In the genomic region with DNA sequence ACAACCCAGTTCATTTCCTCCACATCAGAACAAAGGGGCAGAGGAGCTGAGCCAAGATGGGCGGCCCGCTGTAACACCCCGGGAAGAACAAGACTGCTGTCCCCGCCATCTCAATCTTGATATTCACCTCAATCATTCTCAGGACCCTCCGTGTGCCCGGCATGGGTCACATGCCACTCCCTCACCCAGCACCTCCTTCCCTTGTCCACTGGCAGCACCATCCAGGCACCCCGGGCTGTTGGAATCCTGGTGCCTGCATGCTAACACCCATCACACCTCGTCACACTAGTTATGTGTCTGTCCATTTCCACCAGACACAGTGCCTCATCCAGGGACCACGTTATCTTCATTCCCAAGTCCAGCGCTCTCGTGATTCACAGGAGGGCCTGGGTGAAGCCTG, we compare ENCODE assay signal across 25 cellular contexts. TPM values are rescaled to one million over a fixed set of nuclear protein-coding genes. Genes with fewer than 3 reads are reported as not detected.
A peak's percentile ranks its signal among the peaks of the same experiment; 100 is the strongest.
DNase-seq lines count a peak whose midpoint lies in the region; ATAC-seq, FAIRE-seq and TF ChIP-seq lines count a peak whose summit lies in the region.
"Had no signal": no experiment of that assay in that cellular context is flagged by ENCODE, and none has a peak within 500 bp of the region (broad histone marks: within the 10 kb centered on the region; RNA-seq: fewer than 3 reads in every experiment).

No MANE protein-coding gene starts in this region.

- H3K4me3 ChIP-seq in K562 (no peak overlapping the region), mesendoderm (ENCODE audit: low read length) (no peak overlapping the region), ovary (no peak overlapping the region)
- H3K4me3 ChIP-seq: BLaER1, HAP-1 had no signal

- H3K27ac ChIP-seq in K562 (ENCODE audit: extremely low read depth, low read depth, low read length) (no peak overlapping the region), mesendoderm (ENCODE audit: low read depth, low read length) (no peak overlapping the region), ovary (no peak overlapping the region)
- H3K27ac ChIP-seq: 22Rv1, BLaER1, C4-2B had no signal

- H2AFZ ChIP-seq in K562 (ENCODE audit: low read depth, low read length), result no peak overlapping the region

- peaks cover 4 to 44% of the 10 kb centered on the region in 2 experiments; a peak in 3 of 5 replicates for H3K27me3 ChIP-seq in K562 (ENCODE audit: control insufficient read depth in 2 of 2, insufficient read depth in 2 of 2, low read length in 2 of 2)
- no peaks in the 10 kb centered on the region for H3K27me3 ChIP-seq in mesendoderm (ENCODE audit: insufficient read depth, low read length, poor library complexity)
- no peaks in the 10 kb centered on the region for H3K27me3 ChIP-seq in ovary
- H3K27me3 ChIP-seq: BLaER1 had no signal

- no peaks in the 10 kb centered on the region for H3K36me3 Mint-ChIP-seq in stimulated activated memory B cell treated with anti-CD40 and anti-IgM and Interleukin-4, amounts not matched to agents 10 μg/mL and 1 μg/mL and 100 μg/mL, for 72 hours
- H3K36me3 Mint-ChIP-seq in progenitor cell of endocrine pancreas (ENCODE audit: insufficient read depth), result no peaks in the 10 kb centered on the region
- H3K36me3 Mint-ChIP-seq: CD4-positive, CD25-positive, alpha-beta regulatory T cell; CD8-positive, alpha-beta T cell had no signal

- H4K20me1 ChIP-seq in K562 (replicated peaks; ENCODE audit: control insufficient read depth, insufficient read depth, low read length), result no peaks in the 10 kb centered on the region; the same call in 1 of the 2 replicates
- H4K20me1 ChIP-seq: BLaER1 had no signal

- 0% methylated on average over 10 of the region's 11 CpGs for WGBS in K562 (ENCODE audit: insufficient coverage, low coverage, missing lambda C conversion rate)
- WGBS in mesendoderm (ENCODE audit: extremely low coverage, insufficient coverage, low lambda C conversion rate), result no CpG with 5 or more reads among the region's 11 CpGs
- WGBS in ovary, 3 donors, result 61 to 70% (median 70%) methylated on average over 11 of the region's 11 CpGs

- no peaks in the 10 kb centered on the region for H3K79me1 ChIP-seq in mesendoderm (ENCODE audit: low read length)

- H3K9me3 ChIP-seq in K562 (replicated peaks; ENCODE audit: control insufficient read depth, insufficient read depth, low read depth, low read length) (no peaks in the 10 kb centered on the region), ovary (no peaks in the 10 kb centered on the region)
- H3K9me3 ChIP-seq: BLaER1, Caco-2, HAP-1 had no signal

- no peak overlapping the region for H3K23ac ChIP-seq in mesendoderm (ENCODE audit: low read length)

- H3K4me2 ChIP-seq in K562 (ENCODE audit: insufficient read depth, low read length), result no peak overlapping the region
- no peak overlapping the region for H3K4me2 ChIP-seq in mesendoderm (ENCODE audit: low read length)
- H3K4me2 ChIP-seq: BLaER1 had no signal

- TF ChIP-seq CTCF in K562 (IDR thresholded peaks at IDR 0.05 in 2 of 3, conservative IDR thresholded peaks at IDR 0.05 in 1 of 3; ENCODE audit: insufficient read depth in 2 of 3, low read depth in 1 of 3, low read length in 3 of 3) (no peak), progenitor cell of endocrine pancreas (IDR thresholded peaks at IDR 0.05; ENCODE audit: unreplicated experiment) (no peak), ovary (IDR thresholded peaks at IDR 0.05) (no peak)

- H3K27me3 Mint-ChIP-seq in stimulated activated memory B cell treated with anti-CD40 and anti-IgM and Interleukin-4, amounts not matched to agents 10 μg/mL and 1 μg/mL and 100 μg/mL, for 72 hours, result peaks cover 43% of the 10 kb centered on the region
- H3K27me3 Mint-ChIP-seq in progenitor cell of endocrine pancreas, result peaks cover 48% of the 10 kb centered on the region

- peak overlapping the region; percentile 61 for H2BK5ac ChIP-seq in mesendoderm (ENCODE audit: low read length)

- no peak overlapping the region for H2BK120ac ChIP-seq in mesendoderm (ENCODE audit: low read depth, low read length)

- CTCF ChIA-PET in K562 (lab: Yijun Ruan, JAX; ENCODE audit: low intra/inter-chr PET ratio), result no interaction called here

- TF ChIP-seq POLR2A in K562 (conservative IDR thresholded peaks at IDR 0.05), result no peak
- no peak for TF ChIP-seq POLR2A in ovary (IDR thresholded peaks at IDR 0.05)

- no peaks in the 10 kb centered on the region for H3K79me2 ChIP-seq in K562 (ENCODE audit: control insufficient read depth, insufficient read depth, low read length)
- no peaks in the 10 kb centered on the region for H3K79me2 ChIP-seq in mesendoderm (ENCODE audit: control insufficient read depth, insufficient read depth, low read length)

- DNase-seq in K562 (ENCODE audit: extremely low read depth in 1 of 4, low spot score in 3 of 4), result no peak
- no peak for DNase-seq in mesendoderm
- DNase-seq in posterior vena cava (ENCODE audit: low spot score), result peak; percentile 71
- DNase-seq in progenitor cell of endocrine pancreas (ENCODE audit: low spot score, unreplicated experiment), result no peak
- DNase-seq in ovary, result no peak
- no peak for DNase-seq in mucosa of gallbladder (ENCODE audit: low spot score)
- DNase-seq: Caco-2; CD4-positive, CD25-positive, alpha-beta regulatory T cell; CD8-positive, alpha-beta T cell; DMS153; DND-41; GOT3; HFFc6 had no signal

- H3K4ac ChIP-seq in mesendoderm (ENCODE audit: low read depth, low read length), result no peak overlapping the region

- in situ Hi-C loops in K562 (cut with MboI), result no loop called here

- H3K4me1 Mint-ChIP-seq in stimulated activated memory B cell treated with anti-CD40 and anti-IgM and Interleukin-4, amounts not matched to agents 10 μg/mL and 1 μg/mL and 100 μg/mL, for 72 hours, result peaks cover 10% of the 10 kb centered on the region
- H3K4me1 Mint-ChIP-seq in progenitor cell of endocrine pancreas (ENCODE audit: low read depth), result no peaks in the 10 kb centered on the region
- H3K4me1 Mint-ChIP-seq: CD4-positive, CD25-positive, alpha-beta regulatory T cell had no signal

- peak overlapping the region; percentile 57 for H3K56ac ChIP-seq in mesendoderm (ENCODE audit: low read length)

- no peak overlapping the region for H4K8ac ChIP-seq in mesendoderm (ENCODE audit: low read depth, low read length)

- no peak for FAIRE-seq in K562 (lab: Jason Lieb, UNC)
- FAIRE-seq: A204.1, G401.6, GM12892, H54 had no signal

- H3K9me1 ChIP-seq in K562 (ENCODE audit: control insufficient read depth, insufficient read depth, low read length), result no peaks in the 10 kb centered on the region

- no peak overlapping the region for H3K4me3 Mint-ChIP-seq in stimulated activated memory B cell treated with anti-CD40 and anti-IgM and Interleukin-4, amounts not matched to agents 10 μg/mL and 1 μg/mL and 100 μg/mL, for 72 hours
- no peak overlapping the region for H3K4me3 Mint-ChIP-seq in progenitor cell of endocrine pancreas (ENCODE audit: low read depth)
- H3K4me3 Mint-ChIP-seq: B cell; CD4-positive, CD25-positive, alpha-beta regulatory T cell; CD8-positive, alpha-beta T cell; HFFc6 had no signal

- no peak for TF ChIP-seq RAD21 in K562 (CRISPR knock-in tag; conservative IDR thresholded peaks at IDR 0.05 in 1 of 2, IDR thresholded peaks at IDR 0.05 in 1 of 2)

- POLR2A ChIA-PET in K562 (lab: Yijun Ruan, JAX), result no interaction called here

- no peak overlapping the region for H3K27ac Mint-ChIP-seq in stimulated activated memory B cell treated with anti-CD40 and anti-IgM and Interleukin-4, amounts not matched to agents 10 μg/mL and 1 μg/mL and 100 μg/mL, for 72 hours
- no peak overlapping the region for H3K27ac Mint-ChIP-seq in progenitor cell of endocrine pancreas
- H3K27ac Mint-ChIP-seq: B cell; CD4-positive, CD25-positive, alpha-beta regulatory T cell; CD8-positive, alpha-beta T cell; HFFc6 had no signal

- no peak overlapping the region for H2BK15ac ChIP-seq in mesendoderm (replicated peaks; ENCODE audit: low read depth)

- no peak for ATAC-seq in K562
- ATAC-seq in stimulated activated memory B cell treated with anti-CD40 and anti-IgM and Interleukin-4, amounts not matched to agents 10 μg/mL and 1 μg/mL and 100 μg/mL, for 72 hours, result peak; percentile 40
- ATAC-seq in GM18511 (IDR thresholded peaks at IDR 0.05; ENCODE audit: unreplicated experiment), result no peak
- ATAC-seq: CD8-positive, alpha-beta T cell had no signal

- H3K9ac ChIP-seq in K562 (ENCODE audit: insufficient read depth in 1 of 2, low read depth in 2 of 2, low read length in 2 of 2) (no peak overlapping the region), mesendoderm (ENCODE audit: low read length) (no peak overlapping the region)
- H3K9ac ChIP-seq: BLaER1 had no signal

- no peak for TF ChIP-seq EP300 in K562 (IDR thresholded peaks at IDR 0.05; ENCODE audit: low read length)
- no peak for TF ChIP-seq EP300 in ovary (IDR thresholded peaks at IDR 0.05)

- intact Hi-C loops in K562 (cut with micrococcal nuclease) (loop anchor here (10.0 kb wide), 1 partner anchor 48 kb away; no protein-coding TSS in a partner anchor), posterior vena cava (cut with DNase I) (no loop called here), ovary (cut with DNase I) (no loop called here)

- H3K18ac ChIP-seq in mesendoderm (ENCODE audit: low read length), result no peak overlapping the region

- no TSS peak for BruUV-seq in K562 (replicated peaks; lab: Mats Ljungman, UMichigan)

- H3K36me3 ChIP-seq in K562 (ENCODE audit: control insufficient read depth, insufficient read depth, low read length) (no peaks in the 10 kb centered on the region), mesendoderm (ENCODE audit: control insufficient read depth, insufficient read depth, low read length) (no peaks in the 10 kb centered on the region), ovary (no peaks in the 10 kb centered on the region)
- H3K36me3 ChIP-seq: BLaER1, HAP-1 had no signal

- no peaks in the 10 kb centered on the region for H3K9me3 Mint-ChIP-seq in stimulated activated memory B cell treated with anti-CD40 and anti-IgM and Interleukin-4, amounts not matched to agents 10 μg/mL and 1 μg/mL and 100 μg/mL, for 72 hours
- no peaks in the 10 kb centered on the region for H3K9me3 Mint-ChIP-seq in progenitor cell of endocrine pancreas (ENCODE audit: low read depth)
- H3K9me3 Mint-ChIP-seq: CD4-positive, CD25-positive, alpha-beta regulatory T cell; CD8-positive, alpha-beta T cell; HFFc6 had no signal

- no peak overlapping the region for H4K5ac ChIP-seq in mesendoderm (ENCODE audit: low read length)

- peak overlapping the region; percentile 85 for H2AK5ac ChIP-seq in mesendoderm (ENCODE audit: low read length)

- H3K4me1 ChIP-seq in K562 (replicated peaks in 1 of 2; ENCODE audit: control insufficient read depth in 2 of 2, insufficient read depth in 2 of 2, low read length in 2 of 2), result peaks cover 3 to 11% of the 10 kb centered on the region in 2 experiments; a peak in 3 of 5 replicates
- H3K4me1 ChIP-seq in mesendoderm (ENCODE audit: control insufficient read depth, low read depth, low read length), result peaks cover 12% of the 10 kb centered on the region
- H3K4me1 ChIP-seq in ovary (ENCODE audit: insufficient read depth), result no peaks in the 10 kb centered on the region
- H3K4me1 ChIP-seq: BLaER1, Caco-2, HAP-1 had no signal

RNA-seq across cellular contexts. Expression of a gene that starts 16.7 kb away (rescaled TPM):
- total RNA-seq in K562 (2011; cell fraction: chromatin; rRNA removed; ENCODE audit: low replicate concordance), result 0.26 TPM in 1 of 2 replicates, not detected in the other
- 0.66 TPM in 1 of 2 replicates, not detected in the other for total RNA-seq in K562 (2011; cell fraction: nucleolus; rRNA removed)
- 0.46 TPM in 1 of 2 replicates, not detected in the other for total RNA-seq in K562 (2011; cell fraction: nucleoplasm; rRNA removed)
- total RNA-seq in K562 (2014; rRNA removed) (not detected in 2 replicates), K562 (2014; rRNA removed; fragmentation: Illumina TruSeq; extraction: Trizol) (not detected in 2 replicates), K562 (2015; rRNA removed; fragmentation: Illumina TruSeq; extraction: Trizol) (not detected in 2 replicates), K562 (2021) (not detected in 2 replicates), posterior vena cava (under 1 TPM in 1 of 2 donors, not detected in 1; 0.05 TPM), progenitor cell of endocrine pancreas (0.60 and 1.2 TPM in 2 replicates), ovary (10 to 100 TPM in 1 of 7 donors, 1 to 10 TPM in 1, under 1 TPM in 4, not detected in 1; 0.20 to 11.4 (median 0.65) TPM), mucosa of gallbladder (0.35 TPM)
- polyA plus RNA-seq in K562 (2011; rRNA removed) (not detected in 2 replicates), K562 (2014; fragmentation: Illumina TruSeq; extraction: Trizol) (not detected in 2 replicates), K562 (2014; fragmentation: Nextera tagmentation; extraction: Ambion mirVana) (under 1 TPM; 0.06 to 0.20 TPM), K562 (2014; rRNA removed) (0.23 TPM in 1 of 2 replicates, not detected in the other), ovary (under 1 TPM in 1 of 2 donors, not detected in 1; 0.04 TPM)
- 0.18 TPM in 1 of 2 replicates, not detected in the other for polyA plus RNA-seq in K562 (2011; cell fraction: cytosol; rRNA removed)
- not detected in 2 replicates for polyA plus RNA-seq in K562 (2011; cell fraction: nucleus; rRNA removed)
- 0.44 and 1.9 TPM in 2 replicates for polyA plus RNA-seq in K562 (2012)
- not detected in 2 replicates for polyA minus RNA-seq in K562 (2011; rRNA and poly(A)+ RNA removed)
- not detected in 2 replicates for polyA minus RNA-seq in K562 (2011; cell fraction: cytosol; rRNA and poly(A)+ RNA removed)
- polyA minus RNA-seq in K562 (2011; cell fraction: nucleus; rRNA and poly(A)+ RNA removed), result 0.44 TPM in 1 of 2 replicates, not detected in the other
- polyA plus RNA-seq in mesendoderm (2013, experiment 1 of 2), result 0.94 TPM
- 1.5 TPM for polyA plus RNA-seq in mesendoderm (2013, experiment 2 of 2)
- total RNA-seq: CD4-positive, CD25-positive, alpha-beta regulatory T cell; CD8-positive, alpha-beta T cell; HFFc6 had no signal
- polyA plus RNA-seq: AG04450 had no signal

RNA-seq across cellular contexts. Expression of a gene that starts 56.6 kb away (rescaled TPM):
- total RNA-seq in K562 (2011; cell fraction: chromatin; rRNA removed; ENCODE audit: low replicate concordance), result 20.0 and 41.6 TPM in 2 replicates
- 15.7 and 16.5 TPM in 2 replicates for total RNA-seq in K562 (2011; cell fraction: nucleolus; rRNA removed)
- 16.1 and 17.0 TPM in 2 replicates for total RNA-seq in K562 (2011; cell fraction: nucleoplasm; rRNA removed)
- total RNA-seq in K562 (2014; rRNA removed) (11.8 and 16.2 TPM in 2 replicates), K562 (2014; rRNA removed; fragmentation: Illumina TruSeq; extraction: Trizol) (25.0 and 25.4 TPM in 2 replicates), K562 (2015; rRNA removed; fragmentation: Illumina TruSeq; extraction: Trizol) (25.4 and 25.6 TPM in 2 replicates), K562 (2021) (16.6 and 16.9 TPM in 2 replicates), posterior vena cava (10 to 100 TPM; 24.3 to 25.3 TPM), progenitor cell of endocrine pancreas (51.1 and 53.7 TPM in 2 replicates), ovary (10 to 100 TPM; 23.4 to 39.6 (median 31.9) TPM), mucosa of gallbladder (29.3 TPM)
- polyA plus RNA-seq in K562 (2011; rRNA removed) (19.8 and 34.6 TPM in 2 replicates), K562 (2014; fragmentation: Illumina TruSeq; extraction: Trizol) (16.4 and 19.4 TPM in 2 replicates), K562 (2014; fragmentation: Nextera tagmentation; extraction: Ambion mirVana) (1 to 10 TPM; 5.9 to 6.4 TPM), K562 (2014; rRNA removed) (15.1 and 15.3 TPM in 2 replicates), ovary (10 to 100 TPM; 19.6 to 54.6 TPM)
- polyA plus RNA-seq in K562 (2011; cell fraction: cytosol; rRNA removed), result 6.5 and 11.5 TPM in 2 replicates
- 7.7 and 9.5 TPM in 2 replicates for polyA plus RNA-seq in K562 (2011; cell fraction: nucleus; rRNA removed)
- 13.2 and 20.8 TPM in 2 replicates for polyA plus RNA-seq in K562 (2012)
- polyA minus RNA-seq in K562 (2011; rRNA and poly(A)+ RNA removed), result 77.1 and 80.9 TPM in 2 replicates
- 9.5 and 21.1 TPM in 2 replicates for polyA minus RNA-seq in K562 (2011; cell fraction: cytosol; rRNA and poly(A)+ RNA removed)
- polyA minus RNA-seq in K562 (2011; cell fraction: nucleus; rRNA and poly(A)+ RNA removed), result 11.8 and 20.4 TPM in 2 replicates
- polyA plus RNA-seq in mesendoderm (2013, experiment 1 of 2), result 15.9 TPM
- 15.1 TPM for polyA plus RNA-seq in mesendoderm (2013, experiment 2 of 2)
